ENCODE assay signal across 29 cellular contexts in genomic region chr14:52825085-52825484, GRCh38. TPM values are rescaled to one million over a fixed set of nuclear protein-coding genes. Genes with fewer than 3 reads are reported as not detected.
DNase-seq lines count a peak whose midpoint lies in the region; ATAC-seq and TF ChIP-seq lines count a peak whose summit lies in the region.
"Had no signal": no experiment of that assay in that cellular context is flagged by ENCODE, and none has a peak within 500 bp of the region (broad histone marks: within the 10 kb centered on the region; RNA-seq: fewer than 3 reads in every experiment).

No MANE protein-coding gene starts in this region.

- H3K9me3 ChIP-seq in DND-41 (ENCODE audit: insufficient read depth, low read length, severe bottlenecking) = no peaks in the 10 kb centered on the region
- H3K9me3 ChIP-seq: HAP-1, left lung, right atrium auricular region, stomach, thyroid gland, uterus had no signal

- no peaks in the 10 kb centered on the region for H3K79me2 ChIP-seq in DND-41 (ENCODE audit: insufficient read depth, low read length)

- H3K36me3 ChIP-seq in DND-41 (ENCODE audit: insufficient read depth, low read length) = no peaks in the 10 kb centered on the region
- H3K36me3 ChIP-seq: HAP-1, left lung, right atrium auricular region, stomach, thyroid gland, uterus had no signal

- H3K4me1 ChIP-seq in DND-41 (ENCODE audit: insufficient read depth, low read length) = no peaks in the 10 kb centered on the region
- H3K4me1 ChIP-seq: left lung, thyroid gland, uterus had no signal

- H4K20me1 ChIP-seq in DND-41 (ENCODE audit: insufficient read depth, low read length) = no peaks in the 10 kb centered on the region

- ATAC-seq in DND-41 (ENCODE audit: insufficient read depth, low read depth) (no peak), GM18868 (IDR thresholded peaks at IDR 0.05; ENCODE audit: unreplicated experiment) (peak; percentile 59), Right ventricle myocardium superior (ENCODE audit: poor library complexity) (no peak)
- ATAC-seq: esophagus mucosa, left lung had no signal

- no peak overlapping the region for H3K4me2 ChIP-seq in DND-41 (ENCODE audit: insufficient read depth, low read length)

- DNase-seq in DND-41 = no peak
- peak; percentile 8 for DNase-seq in NCI-H69 (lab: John Stamatoyannopoulos, UW)
- peak; percentile 12 to 50 for DNase-seq in lung microvascular endothelial cell (ENCODE audit: low read depth in 2 of 2)
- DNase-seq in T-helper 2 cell = no peak
- no peak for DNase-seq in GF-D8 (lab: John Stamatoyannopoulos, UW)
- no peak for DNase-seq in Right ventricle myocardium superior
- DNase-seq: activated gamma-delta T cell; caudate nucleus; CD8-positive, alpha-beta memory T cell; DMS 273 treated with DMSO at 0.1 percent for 48 hours; endodermal cell; head of caudate nucleus; islet precursor cell; Karpas-422; left lung; NCI-H1930; NCI-H2171 treated with DMSO at 0.1 percent for 48 hours; NCI-H510A treated with DMSO at 0.1 percent for 48 hours; posterior cingulate gyrus; SHP77; stimulated activated CD4-positive, alpha-beta T cell treated with anti-CD3 and anti-CD28 coated beads, Interleukin-1b, Interleukin-23, amount 100 ng/mL, for 48 hours; stomach; T-helper 9 cell; thyroid gland; uterus had no signal

- TF ChIP-seq CTCF in DND-41 (IDR thresholded peaks at IDR 0.05; ENCODE audit: borderline replicate concordance, extremely low read depth, low read length, poor library complexity, severe bottlenecking) = no peak

- no peak overlapping the region for H3K4me3 ChIP-seq in DND-41 (ENCODE audit: low read depth in 1 of 2, low read length in 2 of 2)
- H3K4me3 ChIP-seq: HAP-1, left lung, right atrium auricular region, stomach, thyroid gland, uterus had no signal

- no peak overlapping the region for H3K27ac ChIP-seq in DND-41 (ENCODE audit: low read length)
- H3K27ac ChIP-seq: left lung, right atrium auricular region, stomach, thyroid gland, uterus had no signal

- H2AFZ ChIP-seq in DND-41 (ENCODE audit: low read depth, low read length) = 0 out of 2 replicates have a peak overlapping the region, but pooled peaks have one; percentile 25

- H3K9ac ChIP-seq in DND-41 (ENCODE audit: low read depth, low read length) = no peak overlapping the region

- intact Hi-C loops in Right ventricle myocardium superior (cut with DNase I) = loop anchor here (2.0 kb wide), 1 partner anchor 136 kb away; no protein-coding TSS in a partner anchor

- H3K27me3 ChIP-seq in DND-41 (ENCODE audit: insufficient read depth, low read length, poor library complexity) = no peaks in the 10 kb centered on the region
- H3K27me3 ChIP-seq: left lung, right atrium auricular region, stomach, thyroid gland, uterus had no signal

RNA-seq across cellular contexts. Expression of gene GNPNAT1, which starts 33.7 kb away (rescaled TPM):
- total RNA-seq in lung microvascular endothelial cell (20.0 and 22.6 TPM in 2 replicates), Right ventricle myocardium superior (5.8 TPM)

Comparison
In these comparisons a context has a peak if more than half of its experiments do, and no peak if none do; other contexts are left out.
1. DNase-seq: peak in NCI-H69 (single experiment) and lung microvascular endothelial cell (2 of 2); none in DND-41 (single experiment), T-helper 2 cell (0 of 5), GF-D8 (single experiment) and Right ventricle myocardium superior (single experiment).